Comparison of ENCODE assay signal across 8 cellular contexts in genomic region chr14:22814945-22815713, GRCh38. TPM values are rescaled to one million over a fixed set of nuclear protein-coding genes. Genes with fewer than 3 reads are reported as not detected.
DNase-seq lines count a peak whose midpoint lies in the region; ATAC-seq and TF ChIP-seq lines count a peak whose summit lies in the region.

Gene SLC7A7 (minus strand): TSS chr14:22815435. CDS start chr14:22813398, 2,037 bp downstream.

- H3K4me1 ChIP-seq in GM23248 (ENCODE audit: insufficient read depth) (peaks cover 16% of the 10 kb centered on the region; the same call in 1 of the 2 replicates), Peyer's patch (peaks cover 0 to 45% (median 4%) of the 10 kb centered on the region in 4 donors), hepatocyte (ENCODE audit: insufficient read depth) (peaks cover 24% of the 10 kb centered on the region), skeletal muscle satellite cell (ENCODE audit: control insufficient read depth, insufficient read depth, low read length) (peaks cover 19% of the 10 kb centered on the region)

- no peak for ATAC-seq in GM18511 (IDR thresholded peaks at IDR 0.05; ENCODE audit: unreplicated experiment)

- H3K79me2 ChIP-seq in GM23248 (ENCODE audit: insufficient read depth) (no peaks in the 10 kb centered on the region), hepatocyte (peaks cover 40% of the 10 kb centered on the region)

- H3F3A ChIP-seq in GM23248 (ENCODE audit: insufficient read depth), result peaks cover 7% of the 10 kb centered on the region

- H3K9ac ChIP-seq in GM23248, result no peak within 1 kb of the TSS
- no peak within 1 kb of the TSS for H3K9ac ChIP-seq in skeletal muscle satellite cell (ENCODE audit: low read depth, low read length)

- DNase-seq in GM23248 (no peak), Peyer's patch (peak in 2 of 3 donors; percentile 69 to 83), hepatocyte (ENCODE audit: low spot score) (peak; percentile 78), RKO (ENCODE audit: low spot score) (no peak), nucleus accumbens (lab: John Stamatoyannopoulos, UW) (no peak), T-helper 2 cell (no peak)

- peak; percentile 59 to 77 for TF ChIP-seq POLR2A in Peyer's patch (IDR thresholded peaks at IDR 0.05)

- H3K27me3 ChIP-seq in GM23248 (replicated peaks; ENCODE audit: insufficient read depth), result no peaks in the 10 kb centered on the region
- H3K27me3 ChIP-seq in Peyer's patch, result no peaks in the 10 kb centered on the region
- H3K27me3 ChIP-seq in hepatocyte, result no peaks in the 10 kb centered on the region
- H3K27me3 ChIP-seq in skeletal muscle satellite cell (ENCODE audit: control insufficient read depth, insufficient read depth, low read length), result no peaks in the 10 kb centered on the region

- H3K36me3 ChIP-seq in GM23248 (ENCODE audit: low read depth) (no peaks in the 10 kb centered on the region), Peyer's patch (peaks cover 0 to 6% (median 0%) of the 10 kb centered on the region in 3 donors), hepatocyte (replicated peaks; ENCODE audit: insufficient read depth, low read depth) (no peaks in the 10 kb centered on the region), skeletal muscle satellite cell (ENCODE audit: insufficient read depth, low read length) (no peaks in the 10 kb centered on the region)

- in situ Hi-C loops in GM23248 (cut with MboI), result no loop called here

- no peaks in the 10 kb centered on the region for H4K20me1 ChIP-seq in GM23248 (ENCODE audit: insufficient read depth)
- H4K20me1 ChIP-seq in hepatocyte (ENCODE audit: insufficient read depth, poor library complexity, severe bottlenecking), result no peaks in the 10 kb centered on the region

- no peak within 1 kb of the TSS for H3K4me2 ChIP-seq in GM23248 (ENCODE audit: unreplicated experiment)
- H3K4me2 ChIP-seq in hepatocyte, result peak within 1 kb of the TSS; percentile 74
- H3K4me2 ChIP-seq in skeletal muscle satellite cell (ENCODE audit: low read length), result peak within 1 kb of the TSS; percentile 71

- H3K4me3 ChIP-seq in GM23248 (no peak within 1 kb of the TSS), Peyer's patch (peak within 1 kb of the TSS in 3 of 4 donors; percentile 17 to 38 (median 37)), hepatocyte (peak within 1 kb of the TSS; percentile 17), skeletal muscle satellite cell (ENCODE audit: low read length) (peak within 1 kb of the TSS; percentile 47)

- TF ChIP-seq CTCF in Peyer's patch (IDR thresholded peaks at IDR 0.05), result no peak
- TF ChIP-seq CTCF in hepatocyte (IDR thresholded peaks at IDR 0.05; ENCODE audit: poor library complexity), result no peak

- H3K9me3 ChIP-seq in GM23248 (ENCODE audit: low read depth), result no peaks in the 10 kb centered on the region
- no peaks in the 10 kb centered on the region for H3K9me3 ChIP-seq in Peyer's patch
- no peaks in the 10 kb centered on the region for H3K9me3 ChIP-seq in hepatocyte (ENCODE audit: low read depth)
- no peaks in the 10 kb centered on the region for H3K9me3 ChIP-seq in skeletal muscle satellite cell (replicated peaks; ENCODE audit: low read length)

- peak within 1 kb of the TSS; percentile 49 for H2AFZ ChIP-seq in GM23248
- H2AFZ ChIP-seq in hepatocyte, result peak within 1 kb of the TSS; percentile 32

- WGBS in GM23248 (ENCODE audit: low coverage in 1 of 2, low lambda C conversion rate in 2 of 2, missing lambda C conversion rate in 2 of 2), 2 experiments, result 22 to 29% methylated on average over 10 of the region's 10 CpGs
- 33% methylated on average over 10 of the region's 10 CpGs for WGBS in hepatocyte (ENCODE audit: low lambda C conversion rate, missing lambda C conversion rate)

- H3K27ac ChIP-seq in GM23248 (no peak within 1 kb of the TSS), Peyer's patch (peak within 1 kb of the TSS; percentile 45 to 83 (median 73)), hepatocyte (peak within 1 kb of the TSS; percentile 89)

- H3K9me2 ChIP-seq in GM23248 (ENCODE audit: insufficient read depth) (no peaks in the 10 kb centered on the region), hepatocyte (replicated peaks; ENCODE audit: insufficient read depth) (no peaks in the 10 kb centered on the region)

RNA-seq across cellular contexts. Expression of gene SLC7A7, which starts in this region (rescaled TPM):
- total RNA-seq in GM23248 (2014; rRNA removed; shearing (Covaris generic)), result 0.65 and 0.89 TPM in 2 replicates
- polyA plus RNA-seq in GM23248 (2016; fragmentation: Nextera tagmentation; extraction: Ambion mirVana) (0.63 and 1.7 TPM in 2 replicates), hepatocyte (169 and 206 TPM in 2 replicates)
- total RNA-seq in Peyer's patch (100 to 1,000 TPM in 3 of 4 donors, 10 to 100 TPM in 1; 30.5 to 787 (median 367) TPM), hepatocyte (337 and 381 TPM in 2 replicates)
- 1.0 and 2.2 TPM in 2 replicates for total RNA-seq in skeletal muscle satellite cell (2012; rRNA removed)

Comparison
In these comparisons a context has a peak if more than half of its experiments do, and no peak if none do; other contexts are left out.
1. RNA of gene SLC7A7 (total RNA-seq): 30.5 to 787 TPM in Peyer's patch and 337 to 381 TPM in hepatocyte; 0.65 to 0.89 TPM in GM23248; every median in the first group is over 10 times any median in the second.
2. RNA of gene SLC7A7 (polyA plus RNA-seq): 169 to 206 TPM in hepatocyte; 0.63 to 1.7 TPM in GM23248; every median in the first group is over 10 times any median in the second.
3. DNase-seq: peak in Peyer's patch (2 of 3) and hepatocyte (single experiment); none in GM23248 (single experiment), RKO (single experiment), nucleus accumbens (0 of 56) and T-helper 2 cell (0 of 5).